ENCODE assay signal across 8 cellular contexts in the genomic region with DNA sequence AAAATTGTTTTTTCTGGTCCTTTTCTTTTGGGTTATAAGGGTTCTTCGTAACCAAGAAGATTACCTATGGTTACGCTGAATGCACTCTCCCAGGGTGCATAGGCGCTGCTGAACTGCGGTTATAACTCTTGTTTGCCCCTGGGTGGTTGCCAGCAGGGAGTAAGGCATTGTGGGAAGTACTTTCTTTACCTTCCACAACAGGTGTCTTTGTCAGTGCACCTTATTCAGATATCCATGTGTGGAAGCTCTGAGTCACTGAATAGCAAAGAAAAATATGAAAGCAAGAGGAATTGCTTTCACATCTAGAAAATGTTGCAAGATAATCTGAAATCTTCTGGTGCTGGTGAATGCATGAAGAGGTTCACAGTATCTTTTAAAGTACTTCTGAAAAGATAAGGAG.
DNase-seq lines count a peak whose midpoint lies in the region; ATAC-seq and TF ChIP-seq lines count a peak whose summit lies in the region.

No MANE protein-coding gene starts in this region.

- no peak for TF ChIP-seq EP300 in Ishikawa (IDR thresholded peaks at IDR 0.05; ENCODE audit: borderline replicate concordance)
- no peak for TF ChIP-seq EP300 in gastroesophageal sphincter (IDR thresholded peaks at IDR 0.05)

- 75 to 100% methylated on average over 1 to 4 of the region's 4 CpGs for WGBS in gastroesophageal sphincter (ENCODE audit: low coverage in 1 of 2), 2 donors

- H3K4me2 ChIP-seq in BLaER1: peak overlapping the region; percentile 80

- TF ChIP-seq CTCF in gastroesophageal sphincter (IDR thresholded peaks at IDR 0.05): no peak

- TF ChIP-seq POLR2A in gastroesophageal sphincter (IDR thresholded peaks at IDR 0.05): no peak

- H3K9me3 ChIP-seq in BLaER1 (no peaks in the 10 kb centered on the region), gastroesophageal sphincter (no peaks in the 10 kb centered on the region)

- no peak overlapping the region for H3K27ac ChIP-seq in BLaER1
- no peak overlapping the region for H3K27ac ChIP-seq in gastroesophageal sphincter

- peak; percentile 28 for DNase-seq in T follicular helper cell (ENCODE audit: low read depth)
- DNase-seq in A172 (ENCODE audit: low spot score): no peak

- H3K9ac ChIP-seq in BLaER1: no peak overlapping the region

- no peak for ATAC-seq in GM21737 (IDR thresholded peaks at IDR 0.05; ENCODE audit: unreplicated experiment)
- ATAC-seq in gastroesophageal sphincter: no peak
- no peak for ATAC-seq in HG03139 (IDR thresholded peaks at IDR 0.05; ENCODE audit: unreplicated experiment)

- TF ChIP-seq RAD21 in Ishikawa (IDR thresholded peaks at IDR 0.05; ENCODE audit: low read depth): no peak

- H3K27me3 ChIP-seq in BLaER1 (no peaks in the 10 kb centered on the region), gastroesophageal sphincter (no peaks in the 10 kb centered on the region)

- H3K4me1 ChIP-seq in BLaER1 (peaks cover 62% of the 10 kb centered on the region), gastroesophageal sphincter (peaks cover 0 to 8% (median 0%) of the 10 kb centered on the region in 3 donors)

- H3K4me3 ChIP-seq in BLaER1 (no peak overlapping the region), iPS-11a (ENCODE audit: low read depth, low read length) (peak overlapping the region; percentile 85), gastroesophageal sphincter (no peak overlapping the region)

- no peaks in the 10 kb centered on the region for H3K36me3 ChIP-seq in BLaER1
- no peaks in the 10 kb centered on the region for H3K36me3 ChIP-seq in gastroesophageal sphincter

- H4K20me1 ChIP-seq in BLaER1: no peaks in the 10 kb centered on the region

TF ChIP-seq in Ishikawa, 13 proteins besides CTCF, POLR2A, EP300 and RAD21:
- TF ChIP-seq NFIC (IDR thresholded peaks at IDR 0.05) (peak; percentile 78), TCF12 (IDR thresholded peaks at IDR 0.05; ENCODE audit: low read depth) (no peak)
